18 cellular contexts compared by ENCODE assay signal in the genomic region with DNA sequence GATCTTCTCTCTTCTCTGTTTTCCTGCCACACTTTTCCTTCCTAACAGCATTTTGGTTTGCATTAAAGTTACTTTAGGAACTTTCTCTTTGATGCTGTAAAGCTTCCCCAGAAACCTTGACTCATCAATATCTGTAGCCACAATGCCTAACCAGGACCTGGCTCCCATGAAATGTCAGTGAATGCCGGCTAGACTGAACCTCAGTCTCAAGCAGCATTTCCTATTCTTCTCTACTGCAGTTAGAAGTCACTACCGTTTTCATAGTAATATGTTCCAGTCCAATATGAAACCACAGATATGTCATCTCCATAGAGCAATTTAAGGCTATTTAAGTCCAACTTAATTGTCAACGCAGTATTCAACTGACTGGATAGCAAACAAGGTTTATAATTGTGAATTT.
"Had no signal": no experiment of that assay in that cellular context is flagged by ENCODE, and none has a peak within 500 bp of the region (broad histone marks: within the 10 kb centered on the region; RNA-seq: fewer than 3 reads in every experiment).

No MANE protein-coding gene starts in this region.

- H3K27ac ChIP-seq: epithelial cell of prostate, gastroesophageal sphincter, psoas muscle, right lobe of liver, spleen, thoracic aorta had no signal

- DNase-seq: activated CD4-positive, CD25-positive, alpha-beta regulatory T cell; activated T-cell treated with anti-CD3 and anti-CD28 coated beads, Interleukin-2, amount 50 U/mL, for 4 hours; effector memory CD4-positive, alpha-beta T cell; islet precursor cell; mammary epithelial cell; mucosa of descending colon; natural killer cell; nucleus accumbens; psoas muscle; right lobe of liver; spleen; stimulated activated CD4-positive, alpha-beta T cell treated with anti-CD3 and anti-CD28 coated beads, Interleukin-1b, Interleukin-23, amount 100 ng/mL, for 48 hours; stimulated activated naive CD4-positive, alpha-beta T cell treated with Interleukin-2 at 50 U/mL for 16 hours had no signal

- H3K9me3 ChIP-seq: gastroesophageal sphincter, mucosa of descending colon, psoas muscle, right lobe of liver, spleen, thoracic aorta had no signal

- H3K4me1 ChIP-seq: gastroesophageal sphincter, psoas muscle, right lobe of liver, spleen had no signal

- H3K4me3 ChIP-seq: gastroesophageal sphincter, mucosa of descending colon, psoas muscle, right lobe of liver, spleen, thoracic aorta had no signal

- H3K4me3 Mint-ChIP-seq: activated T-cell treated with anti-CD3 and anti-CD28 coated beads, Interleukin-2, amount 50 U/mL, for 4 hours; central memory CD8-positive, alpha-beta T cell; natural killer cell; T-helper 1 cell treated with Interleukin-12 subunit alpha and Interleukin-12 subunit beta and Interleukin-4 antibody, amounts not matched to agents 30 μg/mL and 1 μg/mL, for 36 hours had no signal

- H3K27ac Mint-ChIP-seq: natural killer cell; T-helper 1 cell treated with Interleukin-12 subunit alpha and Interleukin-12 subunit beta and Interleukin-4 antibody, amounts not matched to agents 30 μg/mL and 1 μg/mL, for 36 hours had no signal

- H3K27me3 Mint-ChIP-seq: central memory CD8-positive, alpha-beta T cell had no signal

- H3K9me3 Mint-ChIP-seq: activated T-cell treated with anti-CD3 and anti-CD28 coated beads, Interleukin-2, amount 50 U/mL, for 4 hours; central memory CD8-positive, alpha-beta T cell; natural killer cell; T-helper 1 cell treated with Interleukin-12 subunit alpha and Interleukin-12 subunit beta and Interleukin-4 antibody, amounts not matched to agents 30 μg/mL and 1 μg/mL, for 36 hours had no signal

- H3K36me3 Mint-ChIP-seq: natural killer cell had no signal

- H3K27me3 ChIP-seq: gastroesophageal sphincter, right lobe of liver, spleen had no signal
